In genomic region chr5:10600629-10601245, GRCh38 we compare ENCODE assay signal across 8 cellular contexts. TPM values are rescaled to one million over a fixed set of nuclear protein-coding genes. Genes with fewer than 3 reads are reported as not detected.
DNase-seq lines count a peak whose midpoint lies in the region; ATAC-seq and TF ChIP-seq lines count a peak whose summit lies in the region.

No MANE protein-coding gene starts in this region.

- H3K9me3 Mint-ChIP-seq in type B pancreatic cell: no peaks in the 10 kb centered on the region

- no peak overlapping the region for H3K4me3 Mint-ChIP-seq in type B pancreatic cell

- TF ChIP-seq CTCF in type B pancreatic cell (conservative IDR thresholded peaks at IDR 0.05): no peak

- H3K9ac ChIP-seq in BLaER1 (no peak overlapping the region; the same call in 1 of the 2 replicates), adipocyte (ENCODE audit: low read length) (no peak overlapping the region), skeletal muscle satellite cell (ENCODE audit: low read depth, low read length) (no peak overlapping the region)

- H3K4me2 ChIP-seq in BLaER1 (peak overlapping the region; percentile 43), skeletal muscle satellite cell (ENCODE audit: low read length) (peak overlapping the region; percentile 78)

- peaks cover 81% of the 10 kb centered on the region for H4K20me1 ChIP-seq in BLaER1

- ATAC-seq in GM19351 (IDR thresholded peaks at IDR 0.05; ENCODE audit: unreplicated experiment) (peak; percentile 89), HG03196 (IDR thresholded peaks at IDR 0.05; ENCODE audit: unreplicated experiment) (peak; percentile 61)

- no peak overlapping the region for H3K27ac ChIP-seq in BLaER1

- H3K4me1 Mint-ChIP-seq in type B pancreatic cell (ENCODE audit: unreplicated experiment): peaks cover 13% of the 10 kb centered on the region

- H3K27me3 Mint-ChIP-seq in type B pancreatic cell: no peaks in the 10 kb centered on the region

- H3K4me3 ChIP-seq in BLaER1 (no peak overlapping the region), adipocyte (ENCODE audit: low read length) (peak overlapping the region; percentile 30), skeletal muscle satellite cell (ENCODE audit: low read length) (peak overlapping the region; percentile 62)

- no peaks in the 10 kb centered on the region for H3K27me3 ChIP-seq in BLaER1
- no peaks in the 10 kb centered on the region for H3K27me3 ChIP-seq in adipocyte (replicated peaks; ENCODE audit: control insufficient read depth, insufficient read depth, low read length)
- H3K27me3 ChIP-seq in skeletal muscle satellite cell (ENCODE audit: control insufficient read depth, insufficient read depth, low read length): no peaks in the 10 kb centered on the region

- H3K36me3 ChIP-seq in BLaER1: peaks cover 36% of the 10 kb centered on the region
- no peaks in the 10 kb centered on the region for H3K36me3 ChIP-seq in adipocyte (ENCODE audit: control insufficient read depth, insufficient read depth, low read length, severe bottlenecking)
- no peaks in the 10 kb centered on the region for H3K36me3 ChIP-seq in skeletal muscle satellite cell (ENCODE audit: insufficient read depth, low read length)

- DNase-seq in adipocyte (ENCODE audit: low read depth) (no peak), GM19238 (ENCODE audit: insufficient read length, low spot score) (no peak), pons (ENCODE audit: low spot score) (no peak), type B pancreatic cell (ENCODE audit: extremely low spot score, unreplicated experiment) (no peak)

- H3K4me1 ChIP-seq in BLaER1: peaks cover 40% of the 10 kb centered on the region
- H3K4me1 ChIP-seq in adipocyte (ENCODE audit: control insufficient read depth, insufficient read depth, low read length): peaks cover 38% of the 10 kb centered on the region
- H3K4me1 ChIP-seq in skeletal muscle satellite cell (ENCODE audit: control insufficient read depth, insufficient read depth, low read length): peaks cover 36% of the 10 kb centered on the region

- peaks cover 29% of the 10 kb centered on the region for H3K9me3 ChIP-seq in BLaER1
- H3K9me3 ChIP-seq in adipocyte (ENCODE audit: control insufficient read depth, low read length): no peaks in the 10 kb centered on the region
- no peaks in the 10 kb centered on the region for H3K9me3 ChIP-seq in skeletal muscle satellite cell (replicated peaks; ENCODE audit: low read length)

- no peaks in the 10 kb centered on the region for H3K36me3 Mint-ChIP-seq in type B pancreatic cell

- H3K27ac Mint-ChIP-seq in type B pancreatic cell: no peak overlapping the region

RNA-seq across cellular contexts. Expression of gene ANKRD33B, which starts 36.9 kb away (rescaled TPM):
- 0.87 and 1.0 TPM in 2 replicates for total RNA-seq in skeletal muscle satellite cell (2012; rRNA removed)
- total RNA-seq in type B pancreatic cell (ENCODE audit: low replicate concordance): 3.4 and 5.4 TPM in 2 replicates
